In genomic region chr10:117112220-117112619, GRCh38 we compare ENCODE assay signal across 16 cellular contexts. TPM values are rescaled to one million over a fixed set of nuclear protein-coding genes. Genes with fewer than 3 reads are reported as not detected.
DNase-seq lines count a peak whose midpoint lies in the region; ATAC-seq, FAIRE-seq and TF ChIP-seq lines count a peak whose summit lies in the region.
"Had no signal": no experiment of that assay in that cellular context is flagged by ENCODE, and none has a peak within 500 bp of the region (broad histone marks: within the 10 kb centered on the region; RNA-seq: fewer than 3 reads in every experiment).

No MANE protein-coding gene starts in this region.

- H2AFZ ChIP-seq in astrocyte (ENCODE audit: low read depth, low read length) = no peak overlapping the region

- intact Hi-C loops in activated T-helper 2 cell treated with anti-CD3 and anti-CD28 coated beads, Interferon-gamma antibody, Interleukin-2, Interleukin-4, amounts not matched to agents 10 μg/mL and 5 μg/mL and 100 μg/mL, durations not matched to agents 14 hours and 24 hours and 36 hours (cut with micrococcal nuclease) = no loop called here
- intact Hi-C loops in left lung (cut with DNase I) = no loop called here

- WGBS in liver = 43% methylated on average over 1 of the region's 1 CpG

- DNase-seq in BJ (ENCODE audit: low read depth) = no peak
- peak; percentile 21 for DNase-seq in HT-29 (ENCODE audit: low spot score)
- DNase-seq in astrocyte (ENCODE audit: low read depth) = no peak
- no peak for DNase-seq in activated T-helper 2 cell treated with anti-CD3 and anti-CD28 coated beads, Interferon-gamma antibody, Interleukin-2, Interleukin-4, amounts not matched to agents 10 μg/mL and 5 μg/mL and 100 μg/mL, durations not matched to agents 14 hours and 24 hours and 36 hours (ENCODE audit: low spot score)
- no peak for DNase-seq in left lung
- no peak for DNase-seq in H4 (ENCODE audit: low spot score)
- DNase-seq: activated CD4-positive, alpha-beta T cell treated with anti-CD3 and anti-CD28 coated beads, Interleukin-2, amount 10 ng/mL, durations not matched to agents 7 days and 5 days; DMS79 treated with DMSO at 0.1 percent for 48 hours; effector CD8-positive, alpha-beta T cell; NCI-H2081 treated with DMSO at 0.1 percent for 48 hours; occipital lobe had no signal

- H3K9ac ChIP-seq in astrocyte (ENCODE audit: low read length) = no peak overlapping the region
- no peak overlapping the region for H3K9ac ChIP-seq in liver (ENCODE audit: low read depth in 1 of 2, low read length in 2 of 2)

- H3K4me3 ChIP-seq in BJ (ENCODE audit: low read depth, low read length) (no peak overlapping the region), astrocyte (ENCODE audit: insufficient read depth, low read depth, low read length) (no peak overlapping the region), liver (ENCODE audit: low read depth in 1 of 3, low read length in 3 of 3) (no peak overlapping the region), left lung (no peak overlapping the region)
- H3K4me3 ChIP-seq: SK-N-MC, thoracic aorta had no signal

- H3K36me3 Mint-ChIP-seq in astrocyte (ENCODE audit: low read depth, unreplicated experiment) = no peaks in the 10 kb centered on the region
- H3K36me3 Mint-ChIP-seq in activated T-helper 2 cell treated with anti-CD3 and anti-CD28 coated beads, Interferon-gamma antibody, Interleukin-2, Interleukin-4, amounts not matched to agents 10 μg/mL and 5 μg/mL and 100 μg/mL, durations not matched to agents 14 hours and 24 hours and 36 hours (ENCODE audit: low read depth) = no peaks in the 10 kb centered on the region

- POLR2A ChIA-PET in BJ (lab: Charles Lee) = no interaction called here

- peak; percentile 51 for TF ChIP-seq CTCF in BJ (IDR thresholded peaks at IDR 0.05; ENCODE audit: insufficient read depth, low read depth, low read length)
- TF ChIP-seq CTCF in astrocyte (IDR thresholded peaks at IDR 0.05; ENCODE audit: insufficient read depth, low read depth, low read length) = peak; percentile 39
- peak; percentile 38 for TF ChIP-seq CTCF in liver (IDR thresholded peaks at IDR 0.05; ENCODE audit: low read depth, low read length, missing input control)
- no peak for TF ChIP-seq CTCF in left lung (IDR thresholded peaks at IDR 0.05)

- CTCF ChIA-PET in BJ (lab: Yijun Ruan, JAX) = interaction anchor here (1.2 kb wide), 1 partner anchor 217 kb away, joined by 3 read pairs; no protein-coding TSS in a partner anchor

- ATAC-seq in GM18502 (IDR thresholded peaks at IDR 0.05; ENCODE audit: poor library complexity, unreplicated experiment) = no peak
- no peak for ATAC-seq in left lung

- no peak for FAIRE-seq in astrocyte (lab: Jason Lieb, UNC)

- H3K36me3 ChIP-seq in BJ (ENCODE audit: control insufficient read depth, insufficient read depth, low read length) = no peaks in the 10 kb centered on the region
- H3K36me3 ChIP-seq in astrocyte (ENCODE audit: insufficient read depth, low read length) = no peaks in the 10 kb centered on the region
- no peaks in the 10 kb centered on the region for H3K36me3 ChIP-seq in liver (ENCODE audit: control insufficient read depth in 4 of 4, insufficient read depth in 3 of 4, low read depth in 1 of 4, low read length in 3 of 4)
- H3K36me3 ChIP-seq in left lung = no peaks in the 10 kb centered on the region
- H3K36me3 ChIP-seq: thoracic aorta had no signal

- no peaks in the 10 kb centered on the region for H3K4me1 Mint-ChIP-seq in astrocyte (ENCODE audit: low read depth, unreplicated experiment)
- H3K4me1 Mint-ChIP-seq in activated T-helper 2 cell treated with anti-CD3 and anti-CD28 coated beads, Interferon-gamma antibody, Interleukin-2, Interleukin-4, amounts not matched to agents 10 μg/mL and 5 μg/mL and 100 μg/mL, durations not matched to agents 14 hours and 24 hours and 36 hours (ENCODE audit: low read depth) = no peaks in the 10 kb centered on the region
- H3K4me1 Mint-ChIP-seq: activated CD4-positive, alpha-beta T cell treated with anti-CD3 and anti-CD28 coated beads, Interleukin-2, amount 10 ng/mL, durations not matched to agents 7 days and 5 days; activated naive CD4-positive, alpha-beta T cell treated with anti-CD3 and anti-CD28 coated beads, Interleukin-2, amount 50 U/mL, for 24 hours had no signal

- H3K4me2 ChIP-seq in astrocyte (ENCODE audit: low read length) = no peak overlapping the region

- H3K27ac ChIP-seq in astrocyte (ENCODE audit: low read depth, low read length) = no peak overlapping the region
- no peak overlapping the region for H3K27ac ChIP-seq in liver (ENCODE audit: low read depth in 1 of 2, low read length in 2 of 2)
- H3K27ac ChIP-seq in left lung = no peak overlapping the region
- H3K27ac ChIP-seq: SK-N-MC, thoracic aorta had no signal

- H4K20me1 ChIP-seq in astrocyte (ENCODE audit: insufficient read depth, low read length) = no peaks in the 10 kb centered on the region

- no peak overlapping the region for H3K27ac Mint-ChIP-seq in astrocyte (ENCODE audit: unreplicated experiment)
- H3K27ac Mint-ChIP-seq in activated T-helper 2 cell treated with anti-CD3 and anti-CD28 coated beads, Interferon-gamma antibody, Interleukin-2, Interleukin-4, amounts not matched to agents 10 μg/mL and 5 μg/mL and 100 μg/mL, durations not matched to agents 14 hours and 24 hours and 36 hours = no peak overlapping the region
- H3K27ac Mint-ChIP-seq: activated CD4-positive, alpha-beta T cell treated with anti-CD3 and anti-CD28 coated beads, Interleukin-2, amount 10 ng/mL, durations not matched to agents 7 days and 5 days; activated naive CD4-positive, alpha-beta T cell treated with anti-CD3 and anti-CD28 coated beads, Interleukin-2, amount 50 U/mL, for 24 hours had no signal

- H3K79me2 ChIP-seq in astrocyte (ENCODE audit: insufficient read depth, low read length) = no peaks in the 10 kb centered on the region

- peak; percentile 55 to 66 for TF ChIP-seq RAD21 in liver (IDR thresholded peaks at IDR 0.05)

- H3K9me3 ChIP-seq in astrocyte (ENCODE audit: insufficient read depth, low read depth, low read length) (no peaks in the 10 kb centered on the region), liver (ENCODE audit: control insufficient read depth in 4 of 4, low read length in 3 of 4) (no peaks in the 10 kb centered on the region), left lung (no peaks in the 10 kb centered on the region)
- H3K9me3 ChIP-seq: thoracic aorta had no signal

- H3K4me1 ChIP-seq in astrocyte (ENCODE audit: insufficient read depth, low read length) (no peaks in the 10 kb centered on the region), liver (ENCODE audit: control insufficient read depth in 4 of 4, insufficient read depth in 4 of 4, low read length in 3 of 4) (no peaks in the 10 kb centered on the region), left lung (no peaks in the 10 kb centered on the region)

- H3K9me3 Mint-ChIP-seq in astrocyte (ENCODE audit: unreplicated experiment) = no peaks in the 10 kb centered on the region
- H3K9me3 Mint-ChIP-seq in activated T-helper 2 cell treated with anti-CD3 and anti-CD28 coated beads, Interferon-gamma antibody, Interleukin-2, Interleukin-4, amounts not matched to agents 10 μg/mL and 5 μg/mL and 100 μg/mL, durations not matched to agents 14 hours and 24 hours and 36 hours = no peaks in the 10 kb centered on the region
- H3K9me3 Mint-ChIP-seq: activated CD4-positive, alpha-beta T cell treated with anti-CD3 and anti-CD28 coated beads, Interleukin-2, amount 10 ng/mL, durations not matched to agents 7 days and 5 days; activated naive CD4-positive, alpha-beta T cell treated with anti-CD3 and anti-CD28 coated beads, Interleukin-2, amount 50 U/mL, for 24 hours had no signal

- peaks cover 23% of the 10 kb centered on the region for H3K27me3 Mint-ChIP-seq in astrocyte (ENCODE audit: low read depth, unreplicated experiment)
- H3K27me3 Mint-ChIP-seq in activated T-helper 2 cell treated with anti-CD3 and anti-CD28 coated beads, Interferon-gamma antibody, Interleukin-2, Interleukin-4, amounts not matched to agents 10 μg/mL and 5 μg/mL and 100 μg/mL, durations not matched to agents 14 hours and 24 hours and 36 hours (ENCODE audit: low read depth) = peaks cover 2% of the 10 kb centered on the region

- no peak overlapping the region for H3K4me3 Mint-ChIP-seq in astrocyte (ENCODE audit: unreplicated experiment)
- H3K4me3 Mint-ChIP-seq in activated T-helper 2 cell treated with anti-CD3 and anti-CD28 coated beads, Interferon-gamma antibody, Interleukin-2, Interleukin-4, amounts not matched to agents 10 μg/mL and 5 μg/mL and 100 μg/mL, durations not matched to agents 14 hours and 24 hours and 36 hours (ENCODE audit: low read depth) = no peak overlapping the region
- H3K4me3 Mint-ChIP-seq: activated CD4-positive, alpha-beta T cell treated with anti-CD3 and anti-CD28 coated beads, Interleukin-2, amount 10 ng/mL, durations not matched to agents 7 days and 5 days; activated naive CD4-positive, alpha-beta T cell treated with anti-CD3 and anti-CD28 coated beads, Interleukin-2, amount 50 U/mL, for 24 hours had no signal

- no peaks in the 10 kb centered on the region for H3K27me3 ChIP-seq in BJ (ENCODE audit: control insufficient read depth, insufficient read depth, low read length)
- H3K27me3 ChIP-seq in astrocyte (ENCODE audit: insufficient read depth, low read length) = peaks cover 2% of the 10 kb centered on the region
- peaks cover 0 to 6% (median 0%) of the 10 kb centered on the region in 4 donors for H3K27me3 ChIP-seq in liver (ENCODE audit: control insufficient read depth in 4 of 4, insufficient read depth in 4 of 4, low read length in 3 of 4)
- H3K27me3 ChIP-seq in left lung = peaks cover 5 to 39% of the 10 kb centered on the region in 2 donors

TF ChIP-seq in liver, 16 proteins besides CTCF, POLR2A, EP300 and RAD21 (continues in another document):
- TF ChIP-seq HNF4G (IDR thresholded peaks at IDR 0.05) (no peak), SP1 (IDR thresholded peaks at IDR 0.05) (no peak), JUND (IDR thresholded peaks at IDR 0.05) (no peak), EGR1 (IDR thresholded peaks at IDR 0.05; ENCODE audit: low read depth in 2 of 2) (no peak)

RNA-seq across cellular contexts. Expression of gene VAX1, which starts 25.9 kb away (rescaled TPM):
- polyA plus RNA-seq in BJ (2011; rRNA removed) = 0.22 and 0.23 TPM in 2 replicates
- 0.19 TPM in 1 of 2 replicates, not detected in the other for polyA minus RNA-seq in BJ (2011; rRNA and poly(A)+ RNA removed)
- not detected in 2 replicates for total RNA-seq in HT-29 (2014; rRNA removed; shearing (Covaris generic))
- total RNA-seq in astrocyte = 0.34 and 0.62 TPM in 2 replicates
- total RNA-seq in liver = not detected
- not detected for polyA plus RNA-seq in liver
- not detected in 2 replicates for total RNA-seq in activated T-helper 2 cell treated with anti-CD3 and anti-CD28 coated beads, Interferon-gamma antibody, Interleukin-2, Interleukin-4, amounts not matched to agents 10 μg/mL and 5 μg/mL and 100 μg/mL, durations not matched to agents 14 hours and 24 hours and 36 hours
- not detected for total RNA-seq in left lung
- not detected in 2 replicates for total RNA-seq in H4 (2014; rRNA removed; shearing (Covaris generic))
- total RNA-seq: activated CD4-positive, alpha-beta T cell treated with anti-CD3 and anti-CD28 coated beads, Interleukin-2, amount 10 ng/mL, durations not matched to agents 7 days and 5 days; thoracic aorta had no signal

Comparison
In these comparisons a context has a peak if more than half of its experiments do, and no peak if none do; other contexts are left out.
1. CTCF ChIP-seq: peak in BJ (single experiment), astrocyte (single experiment) and liver (single experiment); none in left lung (0 of 2).